8 cellular contexts compared by ENCODE assay signal in genomic region chr10:107440741-107441140, GRCh38.
"Had no signal": no experiment of that assay in that cellular context is flagged by ENCODE, and none has a peak within 500 bp of the region (broad histone marks: within the 10 kb centered on the region; RNA-seq: fewer than 3 reads in every experiment).

No MANE protein-coding gene starts in this region.

- H3K4me1 ChIP-seq: HAP-1 had no signal

- DNase-seq: GM23248, GOT3, H7, IMR-90 had no signal

- H3K27ac ChIP-seq: GM23248 had no signal

- H3K9me3 ChIP-seq: HAP-1 had no signal

- ATAC-seq: HCT116, K562 had no signal

- H2AFZ ChIP-seq: GM23248 had no signal

- H3K4me3 ChIP-seq: GM23248, HAP-1, K562 had no signal

- H3K36me3 ChIP-seq: HAP-1 had no signal

- H3K9ac ChIP-seq: GM23248 had no signal

- FAIRE-seq: HTR-8/SVneo, K562 had no signal
